ENCODE assay signal across 1 cellular context in the genomic region with DNA sequence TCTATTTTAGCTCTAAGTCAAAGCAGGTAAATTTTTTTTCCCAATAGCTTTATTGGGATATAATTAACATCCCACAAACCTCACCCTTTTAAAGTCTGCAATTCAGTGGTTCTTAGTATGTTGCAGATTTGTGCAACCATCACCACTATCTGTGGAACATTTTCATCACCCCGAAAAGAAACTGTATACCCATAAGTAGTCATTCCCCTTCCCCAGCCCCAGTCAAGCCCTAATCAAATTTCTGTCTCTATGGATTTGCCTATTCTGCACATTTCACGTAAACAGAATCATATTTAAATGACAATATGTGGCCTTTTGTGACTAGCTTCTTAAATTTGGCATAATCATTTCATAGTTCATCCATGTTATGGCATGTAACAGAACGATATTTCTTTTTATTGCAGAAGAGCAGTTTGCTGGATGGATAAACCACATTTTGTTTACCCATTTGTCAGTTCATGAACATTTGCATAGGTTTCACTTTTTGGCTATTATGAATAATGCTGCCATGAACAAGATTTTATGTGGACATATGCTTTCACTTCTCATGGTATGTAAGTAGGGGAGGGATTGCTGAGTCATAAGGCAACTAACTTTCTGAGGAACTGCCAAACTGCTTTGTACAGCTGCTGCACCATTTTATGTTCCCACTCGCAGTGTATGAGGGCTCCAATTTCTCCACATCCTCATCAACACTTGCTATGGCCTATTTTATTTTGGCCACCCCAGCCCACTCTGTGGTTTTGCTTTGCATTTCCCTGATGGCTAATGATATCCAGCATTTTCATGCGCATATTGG.
TF ChIP-seq lines count a peak whose summit lies in the region.

No MANE protein-coding gene starts in this region.

TF ChIP-seq in GM12878, 131 proteins besides CTCF, POLR2A, EP300 and RAD21 (continued from another document and continues in another):
- TF ChIP-seq CEBPZ (IDR thresholded peaks at IDR 0.05; ENCODE audit: low read depth, low read length) (no peak), POU2F2 (IDR thresholded peaks at IDR 0.05; ENCODE audit: borderline replicate concordance, low read depth, low read length) (peak; percentile 96), SP1 (IDR thresholded peaks at IDR 0.05; ENCODE audit: low read depth, low read length) (peak; percentile 42), SIX5 (IDR thresholded peaks at IDR 0.05; ENCODE audit: low read depth, low read length, severe bottlenecking) (no peak), ZBTB11 (CRISPR knock-in tag; IDR thresholded peaks at IDR 0.05) (no peak), MTA2 (IDR thresholded peaks at IDR 0.05; ENCODE audit: low read depth) (peak; percentile 87), WRNIP1 (IDR thresholded peaks at IDR 0.05; ENCODE audit: borderline replicate concordance, low read depth, low read length) (no peak), ZSCAN29 (IDR thresholded peaks at IDR 0.05) (no peak), SMC3 (IDR thresholded peaks at IDR 0.05; ENCODE audit: borderline replicate concordance, low read length) (peak; percentile 11; the same call in 1 of the 2 replicates), CUX1 (IDR thresholded peaks at IDR 0.05; ENCODE audit: insufficient replicate concordance, low read depth, low read length) (peak; percentile 59), ZZZ3 (IDR thresholded peaks at IDR 0.05; ENCODE audit: control insufficient read depth, insufficient read length, low read depth) (no peak), NR2F1 (conservative IDR thresholded peaks at IDR 0.05) (peak; percentile 61; the same call in 1 of the 2 replicates), ZNF274 (IDR thresholded peaks at IDR 0.05; ENCODE audit: insufficient read depth, insufficient read length) (no peak), PML (IDR thresholded peaks at IDR 0.05; ENCODE audit: low read length) (peak; percentile 68), PKNOX1 (IDR thresholded peaks at IDR 0.05) (peak; percentile 47; the same call in 1 of the 2 replicates), POLR2AphosphoS5 (IDR thresholded peaks at IDR 0.05; ENCODE audit: low read length) (no peak), BCL11A (IDR thresholded peaks at IDR 0.05; ENCODE audit: low read depth, low read length) (peak; percentile 87), HDGF (IDR thresholded peaks at IDR 0.05) (no peak), ATF3 (IDR thresholded peaks at IDR 0.05; ENCODE audit: borderline replicate concordance, extremely low read depth, low read depth, low read length) (no peak), ZNF622 (IDR thresholded peaks at IDR 0.05) (no peak), ESRRA (IDR thresholded peaks at IDR 0.05; ENCODE audit: low read length) (no peak), ZNF384 (IDR thresholded peaks at IDR 0.05; ENCODE audit: borderline replicate concordance, low read depth, low read length) (no peak; the same call in none of the 2 replicates), TARDBP (IDR thresholded peaks at IDR 0.05; ENCODE audit: borderline replicate concordance) (no peak), JUND (IDR thresholded peaks at IDR 0.05; ENCODE audit: low read depth, low read length) (peak; percentile 98)
- TF ChIP-seq, protein P1, sequence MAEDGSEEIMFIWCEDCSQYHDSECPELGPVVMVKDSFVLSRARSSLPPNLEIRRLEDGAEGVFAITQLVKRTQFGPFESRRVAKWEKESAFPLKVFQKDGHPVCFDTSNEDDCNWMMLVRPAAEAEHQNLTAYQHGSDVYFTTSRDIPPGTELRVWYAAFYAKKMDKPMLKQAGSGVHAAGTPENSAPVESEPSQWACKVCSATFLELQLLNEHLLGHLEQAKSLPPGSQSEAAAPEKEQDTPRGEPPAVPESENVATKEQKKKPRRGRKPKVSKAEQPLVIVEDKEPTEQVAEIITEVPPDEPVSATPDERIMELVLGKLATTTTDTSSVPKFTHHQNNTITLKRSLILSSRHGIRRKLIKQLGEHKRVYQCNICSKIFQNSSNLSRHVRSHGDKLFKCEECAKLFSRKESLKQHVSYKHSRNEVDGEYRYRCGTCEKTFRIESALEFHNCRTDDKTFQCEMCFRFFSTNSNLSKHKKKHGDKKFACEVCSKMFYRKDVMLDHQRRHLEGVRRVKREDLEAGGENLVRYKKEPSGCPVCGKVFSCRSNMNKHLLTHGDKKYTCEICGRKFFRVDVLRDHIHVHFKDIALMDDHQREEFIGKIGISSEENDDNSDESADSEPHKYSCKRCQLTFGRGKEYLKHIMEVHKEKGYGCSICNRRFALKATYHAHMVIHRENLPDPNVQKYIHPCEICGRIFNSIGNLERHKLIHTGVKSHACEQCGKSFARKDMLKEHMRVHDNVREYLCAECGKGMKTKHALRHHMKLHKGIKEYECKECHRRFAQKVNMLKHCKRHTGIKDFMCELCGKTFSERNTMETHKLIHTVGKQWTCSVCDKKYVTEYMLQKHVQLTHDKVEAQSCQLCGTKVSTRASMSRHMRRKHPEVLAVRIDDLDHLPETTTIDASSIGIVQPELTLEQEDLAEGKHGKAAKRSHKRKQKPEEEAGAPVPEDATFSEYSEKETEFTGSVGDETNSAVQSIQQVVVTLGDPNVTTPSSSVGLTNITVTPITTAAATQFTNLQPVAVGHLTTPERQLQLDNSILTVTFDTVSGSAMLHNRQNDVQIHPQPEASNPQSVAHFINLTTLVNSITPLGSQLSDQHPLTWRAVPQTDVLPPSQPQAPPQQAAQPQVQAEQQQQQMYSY (CRISPR knock-in tag; IDR thresholded peaks at IDR 0.05): no peak
- TF ChIP-seq, protein P2, sequence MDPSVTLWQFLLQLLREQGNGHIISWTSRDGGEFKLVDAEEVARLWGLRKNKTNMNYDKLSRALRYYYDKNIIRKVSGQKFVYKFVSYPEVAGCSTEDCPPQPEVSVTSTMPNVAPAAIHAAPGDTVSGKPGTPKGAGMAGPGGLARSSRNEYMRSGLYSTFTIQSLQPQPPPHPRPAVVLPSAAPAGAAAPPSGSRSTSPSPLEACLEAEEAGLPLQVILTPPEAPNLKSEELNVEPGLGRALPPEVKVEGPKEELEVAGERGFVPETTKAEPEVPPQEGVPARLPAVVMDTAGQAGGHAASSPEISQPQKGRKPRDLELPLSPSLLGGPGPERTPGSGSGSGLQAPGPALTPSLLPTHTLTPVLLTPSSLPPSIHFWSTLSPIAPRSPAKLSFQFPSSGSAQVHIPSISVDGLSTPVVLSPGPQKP (IDR thresholded peaks at IDR 0.05; ENCODE audit: low read depth, low read length): no peak
- TF ChIP-seq, protein P3, sequence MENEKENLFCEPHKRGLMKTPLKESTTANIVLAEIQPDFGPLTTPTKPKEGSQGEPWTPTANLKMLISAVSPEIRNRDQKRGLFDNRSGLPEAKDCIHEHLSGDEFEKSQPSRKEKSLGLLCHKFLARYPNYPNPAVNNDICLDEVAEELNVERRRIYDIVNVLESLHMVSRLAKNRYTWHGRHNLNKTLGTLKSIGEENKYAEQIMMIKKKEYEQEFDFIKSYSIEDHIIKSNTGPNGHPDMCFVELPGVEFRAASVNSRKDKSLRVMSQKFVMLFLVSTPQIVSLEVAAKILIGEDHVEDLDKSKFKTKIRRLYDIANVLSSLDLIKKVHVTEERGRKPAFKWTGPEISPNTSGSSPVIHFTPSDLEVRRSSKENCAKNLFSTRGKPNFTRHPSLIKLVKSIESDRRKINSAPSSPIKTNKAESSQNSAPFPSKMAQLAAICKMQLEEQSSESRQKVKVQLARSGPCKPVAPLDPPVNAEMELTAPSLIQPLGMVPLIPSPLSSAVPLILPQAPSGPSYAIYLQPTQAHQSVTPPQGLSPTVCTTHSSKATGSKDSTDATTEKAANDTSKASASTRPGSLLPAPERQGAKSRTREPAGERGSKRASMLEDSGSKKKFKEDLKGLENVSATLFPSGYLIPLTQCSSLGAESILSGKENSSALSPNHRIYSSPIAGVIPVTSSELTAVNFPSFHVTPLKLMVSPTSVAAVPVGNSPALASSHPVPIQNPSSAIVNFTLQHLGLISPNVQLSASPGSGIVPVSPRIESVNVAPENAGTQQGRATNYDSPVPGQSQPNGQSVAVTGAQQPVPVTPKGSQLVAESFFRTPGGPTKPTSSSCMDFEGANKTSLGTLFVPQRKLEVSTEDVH (IDR thresholded peaks at IDR 0.05; ENCODE audit: low read depth, partially characterized antibody): no peak
